ENCODE assay signal across 11 cellular contexts in genomic region chr11:2534131-2534956, GRCh38.
DNase-seq lines count a peak whose midpoint lies in the region; ATAC-seq, FAIRE-seq and TF ChIP-seq lines count a peak whose summit lies in the region.
"Had no signal": no experiment of that assay in that cellular context is flagged by ENCODE, and none has a peak within 500 bp of the region (broad histone marks: within the 10 kb centered on the region; RNA-seq: fewer than 3 reads in every experiment).

No MANE protein-coding gene starts in this region.

- H4K20me1 ChIP-seq in HepG2 (ENCODE audit: insufficient read depth, low read length): no peaks in the 10 kb centered on the region

- H3K36me3 ChIP-seq in HepG2 (replicated peaks in 1 of 2; ENCODE audit: control insufficient read depth in 1 of 2, insufficient read depth in 2 of 2, low read length in 2 of 2) (no peaks in the 10 kb centered on the region), vagina (no peaks in the 10 kb centered on the region), testis (ENCODE audit: low read depth, missing control alignments) (no peaks in the 10 kb centered on the region)

- CTCF ChIA-PET in HepG2 (lab: Yijun Ruan, JAX; ENCODE audit: low intra/inter-chr PET ratio, low total read pairs): interaction anchor here (3.8 kb wide), 1 partner anchor 355 kb away, joined by 148 read pairs; the partner anchor contains the start of gene CDKN1C

- H3K79me2 ChIP-seq in HepG2 (ENCODE audit: insufficient read depth, low read length): no peaks in the 10 kb centered on the region

- TF ChIP-seq POLR2A in HepG2 (IDR thresholded peaks at IDR 0.05; ENCODE audit: insufficient read depth in 1 of 2, low read depth in 2 of 2, low read length in 2 of 2) (no peak), vagina (IDR thresholded peaks at IDR 0.05) (no peak), testis (IDR thresholded peaks at IDR 0.05) (no peak)

- peak; percentile 8 for DNase-seq in activated naive CD4-positive, alpha-beta T cell treated with anti-CD3 and anti-CD28 coated beads, Interleukin-2, amount 50 U/mL, for 16 hours
- DNase-seq in activated naive CD4-positive, alpha-beta T cell (lab: John Stamatoyannopoulos, UW): no peak
- DNase-seq in astrocyte of the hippocampus (ENCODE audit: low read depth, low spot score) (peak; percentile 14), HepG2 (ENCODE audit: low spot score) (no peak), vagina (ENCODE audit: extremely low spot score in 2 of 2) (no peak), KBM-7 (no peak), testis (no peak)
- no peak for DNase-seq in activated CD4-positive, alpha-beta T cell treated with anti-CD3 and anti-CD28 coated beads, Interleukin-2, amount 10 ng/mL, durations not matched to agents 24 days and 14 days
- DNase-seq: activated naive CD4-positive, alpha-beta T cell treated with Interleukin-2 at 50 U/mL for 16 hours; NCI-H1092 had no signal

- TF ChIP-seq EP300 in HepG2 (IDR thresholded peaks at IDR 0.05; ENCODE audit: low read depth in 2 of 2, low read length in 2 of 2): no peak
- no peak for TF ChIP-seq EP300 in HepG2 (CRISPR knock-in tag; IDR thresholded peaks at IDR 0.05; ENCODE audit: borderline replicate concordance)

- H3K9me3 Mint-ChIP-seq in activated CD4-positive, alpha-beta T cell treated with anti-CD3 and anti-CD28 coated beads, Interleukin-2, amount 10 ng/mL, durations not matched to agents 24 days and 14 days: no peaks in the 10 kb centered on the region

- POLR2A ChIA-PET in HepG2 (lab: Yijun Ruan, JAX): interaction anchor here (0.7 to 3.3 kb wide), 8 partner anchors 28 to 358 kb away, joined by 3 to 27 read pairs (median 5); partner anchors contain the start of gene KCNQ1OT1

- H3K4me2 ChIP-seq in HepG2 (ENCODE audit: low read depth, low read length): peak overlapping the region; percentile 63; the same call in 1 of the 2 replicates

- no peak overlapping the region for H3K4me3 Mint-ChIP-seq in activated CD4-positive, alpha-beta T cell treated with anti-CD3 and anti-CD28 coated beads, Interleukin-2, amount 10 ng/mL, durations not matched to agents 24 days and 14 days

- H3K9me3 ChIP-seq in HepG2 (ENCODE audit: low read length) (no peaks in the 10 kb centered on the region), vagina (no peaks in the 10 kb centered on the region), testis (no peaks in the 10 kb centered on the region)

- H3K9ac ChIP-seq in HepG2 (ENCODE audit: insufficient read depth, low read depth, low read length): peak overlapping the region; percentile 19; the same call in 1 of the 2 replicates

- peaks cover 1% of the 10 kb centered on the region for H3K27me3 Mint-ChIP-seq in activated CD4-positive, alpha-beta T cell treated with anti-CD3 and anti-CD28 coated beads, Interleukin-2, amount 10 ng/mL, durations not matched to agents 24 days and 14 days

- no TSS peak for BruUV-seq in HepG2 (replicated peaks; lab: Mats Ljungman, UMichigan)

- intact Hi-C loops in HepG2 (cut with micrococcal nuclease; ENCODE audit: unreplicated experiment): loop anchor here (5.0 to 10.0 kb wide), 2 partner anchors 118 to 220 kb away; no protein-coding TSS in a partner anchor
- intact Hi-C loops in vagina (cut with DNase I): loop anchor here (10.0 kb wide), 1 partner anchor 330 kb away; no protein-coding TSS in a partner anchor
- intact Hi-C loops in testis (cut with DNase I; ENCODE audit: low total_unique reads): loop anchor here (5.0 kb wide), 1 partner anchor 107 kb away; no protein-coding TSS in a partner anchor
- intact Hi-C loops in activated CD4-positive, alpha-beta T cell treated with anti-CD3 and anti-CD28 coated beads, Interleukin-2, amount 10 ng/mL, durations not matched to agents 24 days and 14 days (cut with micrococcal nuclease): loop anchor here (5.0 to 10.0 kb wide), 2 partner anchors 92 to 230 kb away; partner anchors contain the start of genes C11orf21, TRPM5 and TSPAN32

- H2AFZ ChIP-seq in HepG2 (ENCODE audit: low read length): no peak overlapping the region

- H3K4me1 ChIP-seq in HepG2 (ENCODE audit: insufficient read depth, low read length) (peaks cover 29% of the 10 kb centered on the region), vagina (peaks cover 16% of the 10 kb centered on the region), testis (peaks cover 7% of the 10 kb centered on the region)

- H3K4me1 Mint-ChIP-seq in activated CD4-positive, alpha-beta T cell treated with anti-CD3 and anti-CD28 coated beads, Interleukin-2, amount 10 ng/mL, durations not matched to agents 24 days and 14 days: peaks cover 10% of the 10 kb centered on the region

- no peak overlapping the region for H3K27ac Mint-ChIP-seq in activated CD4-positive, alpha-beta T cell treated with anti-CD3 and anti-CD28 coated beads, Interleukin-2, amount 10 ng/mL, durations not matched to agents 24 days and 14 days

- 71% methylated on average over 17 of the region's 31 CpGs for WGBS in HepG2 (ENCODE audit: low lambda C conversion rate)
- 85 to 87% methylated on average over 8 to 31 of the region's 31 CpGs for WGBS in testis, 2 donors

- H3K27ac ChIP-seq in HepG2 (ENCODE audit: extremely low read length, insufficient read depth, low read length) (no peak overlapping the region), vagina (peak overlapping the region; percentile 65), testis (no peak overlapping the region)
- H3K27ac ChIP-seq: VCaP had no signal

- H3K36me3 Mint-ChIP-seq in activated CD4-positive, alpha-beta T cell treated with anti-CD3 and anti-CD28 coated beads, Interleukin-2, amount 10 ng/mL, durations not matched to agents 24 days and 14 days (ENCODE audit: low read depth): no peaks in the 10 kb centered on the region

- H3K4me3 ChIP-seq in HepG2 (replicated peaks in 1 of 3; ENCODE audit: insufficient read depth in 1 of 3, low read depth in 2 of 3, low read length in 3 of 3) (no peak overlapping the region), vagina (no peak overlapping the region), testis (peak overlapping the region in 1 of 2 donors; percentile 38)

- TF ChIP-seq RAD21 in HepG2 (CRISPR knock-in tag; IDR thresholded peaks at IDR 0.05): no peak

- no peak for TF ChIP-seq CTCF in HepG2 (CRISPR knock-in tag; IDR thresholded peaks at IDR 0.05)
- no peak for TF ChIP-seq CTCF in vagina (IDR thresholded peaks at IDR 0.05)
- TF ChIP-seq CTCF in testis (IDR thresholded peaks at IDR 0.05): no peak

- no peak for FAIRE-seq in HepG2 (lab: Jason Lieb, UNC)

- H3K27me3 ChIP-seq in HepG2 (ENCODE audit: control insufficient read depth in 1 of 2, insufficient read depth in 2 of 2, low read length in 2 of 2) (peaks cover 12 to 66% of the 10 kb centered on the region in 2 experiments; a peak in 4 of 5 replicates), vagina (no peaks in the 10 kb centered on the region), testis (no peaks in the 10 kb centered on the region)

- no peak for ATAC-seq in HepG2

- in situ Hi-C loops in HepG2 (cut with HindIII; ENCODE audit: extremely low pct_ligation_motif_present, low pct_unique_long_range_greater_than_20kb) (loop anchor here (5.0 to 10.0 kb wide), 3 partner anchors 107 to 353 kb away; partner anchors contain the start of gene CDKN1C), KBM-7 (cut with MboI; ENCODE audit: low pct_unique_long_range_greater_than_20kb, low sequenced_read_pairs) (loop anchor here (10.0 to 25.0 kb wide), 2 partner anchors 347 to 360 kb away; no protein-coding TSS in a partner anchor)

TF ChIP-seq in HepG2, 621 proteins besides CTCF, POLR2A, EP300 and RAD21 (continues in another document):
- no peak for TF ChIP-seq ZNF572 (CRISPR knock-in tag; IDR thresholded peaks at IDR 0.05)
- TF ChIP-seq, protein P1, sequence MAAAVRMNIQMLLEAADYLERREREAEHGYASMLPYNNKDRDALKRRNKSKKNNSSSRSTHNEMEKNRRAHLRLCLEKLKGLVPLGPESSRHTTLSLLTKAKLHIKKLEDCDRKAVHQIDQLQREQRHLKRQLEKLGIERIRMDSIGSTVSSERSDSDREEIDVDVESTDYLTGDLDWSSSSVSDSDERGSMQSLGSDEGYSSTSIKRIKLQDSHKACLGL (CRISPR knock-in tag; IDR thresholded peaks at IDR 0.05): 0 out of 2 replicates have a peak, but pooled peaks have one; percentile 24
- TF ChIP-seq E2F1 (CRISPR knock-in tag; IDR thresholded peaks at IDR 0.05): no peak
- no peak for TF ChIP-seq ZNF17 (CRISPR knock-in tag; IDR thresholded peaks at IDR 0.05)
- no peak for TF ChIP-seq SPEN (CRISPR knock-in tag; IDR thresholded peaks at IDR 0.05; ENCODE audit: low read depth)
- TF ChIP-seq ISL2 (CRISPR knock-in tag; IDR thresholded peaks at IDR 0.05): no peak
- TF ChIP-seq KMT2B (CRISPR knock-in tag; IDR thresholded peaks at IDR 0.05): no peak
- TF ChIP-seq ARID2 (CRISPR knock-in tag; IDR thresholded peaks at IDR 0.05; ENCODE audit: borderline replicate concordance): no peak
- 0 out of 2 replicates have a peak, but pooled peaks have one; percentile 1 for TF ChIP-seq TFE3 (CRISPR knock-in tag; IDR thresholded peaks at IDR 0.05)
- no peak for TF ChIP-seq HOXA5 (CRISPR knock-in tag; IDR thresholded peaks at IDR 0.05)
- no peak for TF ChIP-seq SCMH1 (CRISPR knock-in tag; IDR thresholded peaks at IDR 0.05; ENCODE audit: borderline replicate concordance)

Comparison
In these comparisons a context has a peak if more than half of its experiments do, and no peak if none do; other contexts are left out.
1. DNase-seq: peak in activated naive CD4-positive, alpha-beta T cell treated with anti-CD3 and anti-CD28 coated beads, Interleukin-2, amount 50 U/mL, for 16 hours (single experiment) and astrocyte of the hippocampus (single experiment); none in activated naive CD4-positive, alpha-beta T cell (0 of 4), HepG2 (single experiment), vagina (0 of 2), KBM-7 (single experiment), testis (single experiment) and activated CD4-positive, alpha-beta T cell treated with anti-CD3 and anti-CD28 coated beads, Interleukin-2, amount 10 ng/mL, durations not matched to agents 24 days and 14 days (single experiment).